Comparison of ENCODE assay signal across 1 cellular context in the genomic region with DNA sequence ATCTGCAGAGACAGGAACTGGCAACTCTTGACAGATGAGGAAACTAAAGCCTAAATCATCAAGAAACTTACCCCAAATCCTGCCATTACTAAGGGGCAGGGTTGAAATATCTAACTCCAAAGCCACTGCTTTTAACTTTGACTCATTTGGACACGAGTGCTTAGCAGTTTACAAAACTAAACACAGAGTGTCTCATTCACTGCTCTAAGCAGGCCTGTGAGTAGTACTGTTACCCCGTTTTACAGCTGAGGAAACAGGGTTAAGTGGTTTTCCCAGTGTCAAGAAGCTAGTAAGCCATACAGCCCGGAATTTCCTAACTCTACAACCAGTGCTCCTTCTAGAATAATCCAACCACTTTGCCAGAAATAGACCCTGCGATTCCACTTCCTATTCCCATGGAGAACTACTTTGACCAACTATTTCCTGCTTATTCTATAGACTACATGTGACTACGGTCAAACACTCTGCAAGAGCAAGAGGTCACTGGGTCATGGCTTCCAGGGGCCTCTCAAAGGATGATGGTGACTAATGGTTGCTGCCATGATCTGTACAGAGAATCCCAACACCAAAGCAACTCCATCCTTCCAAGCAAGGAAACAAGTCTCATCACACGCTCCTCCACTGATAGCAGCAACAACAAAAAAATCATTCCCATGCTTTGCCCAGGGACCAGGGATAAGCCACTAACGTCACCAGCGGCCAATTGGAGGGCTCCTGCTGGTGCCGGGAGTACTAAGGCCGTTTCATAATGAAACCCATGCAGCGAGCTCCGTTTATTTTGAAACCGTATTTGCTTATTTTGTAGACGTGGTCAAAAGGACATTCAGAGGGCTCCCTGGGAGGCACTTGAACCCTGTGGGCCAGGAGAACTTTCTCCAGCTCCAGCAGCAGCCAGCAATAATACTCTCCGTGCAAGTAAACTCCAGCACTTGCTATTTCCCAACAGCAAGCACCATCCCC.
TF ChIP-seq lines count a peak whose summit lies in the region.

No MANE protein-coding gene starts in this region.

TF ChIP-seq in liver, 16 proteins besides CTCF, POLR2A, EP300 and RAD21 (continued from another document):
- TF ChIP-seq, protein P1, sequence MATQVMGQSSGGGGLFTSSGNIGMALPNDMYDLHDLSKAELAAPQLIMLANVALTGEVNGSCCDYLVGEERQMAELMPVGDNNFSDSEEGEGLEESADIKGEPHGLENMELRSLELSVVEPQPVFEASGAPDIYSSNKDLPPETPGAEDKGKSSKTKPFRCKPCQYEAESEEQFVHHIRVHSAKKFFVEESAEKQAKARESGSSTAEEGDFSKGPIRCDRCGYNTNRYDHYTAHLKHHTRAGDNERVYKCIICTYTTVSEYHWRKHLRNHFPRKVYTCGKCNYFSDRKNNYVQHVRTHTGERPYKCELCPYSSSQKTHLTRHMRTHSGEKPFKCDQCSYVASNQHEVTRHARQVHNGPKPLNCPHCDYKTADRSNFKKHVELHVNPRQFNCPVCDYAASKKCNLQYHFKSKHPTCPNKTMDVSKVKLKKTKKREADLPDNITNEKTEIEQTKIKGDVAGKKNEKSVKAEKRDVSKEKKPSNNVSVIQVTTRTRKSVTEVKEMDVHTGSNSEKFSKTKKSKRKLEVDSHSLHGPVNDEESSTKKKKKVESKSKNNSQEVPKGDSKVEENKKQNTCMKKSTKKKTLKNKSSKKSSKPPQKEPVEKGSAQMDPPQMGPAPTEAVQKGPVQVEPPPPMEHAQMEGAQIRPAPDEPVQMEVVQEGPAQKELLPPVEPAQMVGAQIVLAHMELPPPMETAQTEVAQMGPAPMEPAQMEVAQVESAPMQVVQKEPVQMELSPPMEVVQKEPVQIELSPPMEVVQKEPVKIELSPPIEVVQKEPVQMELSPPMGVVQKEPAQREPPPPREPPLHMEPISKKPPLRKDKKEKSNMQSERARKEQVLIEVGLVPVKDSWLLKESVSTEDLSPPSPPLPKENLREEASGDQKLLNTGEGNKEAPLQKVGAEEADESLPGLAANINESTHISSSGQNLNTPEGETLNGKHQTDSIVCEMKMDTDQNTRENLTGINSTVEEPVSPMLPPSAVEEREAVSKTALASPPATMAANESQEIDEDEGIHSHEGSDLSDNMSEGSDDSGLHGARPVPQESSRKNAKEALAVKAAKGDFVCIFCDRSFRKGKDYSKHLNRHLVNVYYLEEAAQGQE (IDR thresholded peaks at IDR 0.05): peak; percentile 28
- TF ChIP-seq HNF4A (conservative IDR thresholded peaks at IDR 0.05) (peak; percentile 70 to 81), GABPA (IDR thresholded peaks at IDR 0.05 in 1 of 2, conservative IDR thresholded peaks at IDR 0.05 in 1 of 2) (no peak), NR2F2 (IDR thresholded peaks at IDR 0.05) (no peak), FOXA1 (IDR thresholded peaks at IDR 0.05) (no peak), RXRA (IDR thresholded peaks at IDR 0.05) (peak; percentile 54 to 82), FOXA2 (IDR thresholded peaks at IDR 0.05) (no peak), JUND (IDR thresholded peaks at IDR 0.05) (peak in 1 of 2 donors; percentile 49), HNF4G (IDR thresholded peaks at IDR 0.05) (no peak)
- TF ChIP-seq, protein P2, sequence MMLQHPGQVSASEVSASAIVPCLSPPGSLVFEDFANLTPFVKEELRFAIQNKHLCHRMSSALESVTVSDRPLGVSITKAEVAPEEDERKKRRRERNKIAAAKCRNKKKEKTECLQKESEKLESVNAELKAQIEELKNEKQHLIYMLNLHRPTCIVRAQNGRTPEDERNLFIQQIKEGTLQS (IDR thresholded peaks at IDR 0.05): no peak
- TF ChIP-seq, protein P3, sequence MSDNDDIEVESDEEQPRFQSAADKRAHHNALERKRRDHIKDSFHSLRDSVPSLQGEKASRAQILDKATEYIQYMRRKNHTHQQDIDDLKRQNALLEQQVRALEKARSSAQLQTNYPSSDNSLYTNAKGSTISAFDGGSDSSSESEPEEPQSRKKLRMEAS (IDR thresholded peaks at IDR 0.05): no peak
